In genomic region chr10:79270471-79271246, GRCh38 we compare ENCODE assay signal across 13 cellular contexts.
A peak's percentile ranks its signal among the peaks of the same experiment; 100 is the strongest.
DNase-seq lines count a peak whose midpoint lies in the region; ATAC-seq and TF ChIP-seq lines count a peak whose summit lies in the region.
"Had no signal": no experiment of that assay in that cellular context is flagged by ENCODE, and none has a peak within 500 bp of the region (broad histone marks: within the 10 kb centered on the region; RNA-seq: fewer than 3 reads in every experiment).

No MANE protein-coding gene starts in this region.

- H3K27me3 Mint-ChIP-seq in MCF 10A (ENCODE audit: insufficient read depth, unreplicated experiment): no peaks in the 10 kb centered on the region
- no peaks in the 10 kb centered on the region for H3K27me3 Mint-ChIP-seq in central memory CD8-positive, alpha-beta T cell
- H3K27me3 Mint-ChIP-seq: stimulated activated naive B cell treated with anti-CD40 and anti-IgM and Interleukin-4, amounts not matched to agents 10 μg/mL and 1 μg/mL and 100 μg/mL, for 72 hours had no signal

- H3K4me3 ChIP-seq in breast epithelium (no peak overlapping the region), muscle layer of colon (ENCODE audit: low read depth in 1 of 2, low read length in 2 of 2) (no peak overlapping the region)
- H3K4me3 ChIP-seq: lung, Peyer's patch had no signal

- H3K4me1 Mint-ChIP-seq in MCF 10A (ENCODE audit: insufficient read depth, unreplicated experiment): peaks cover 18% of the 10 kb centered on the region
- H3K4me1 Mint-ChIP-seq in central memory CD8-positive, alpha-beta T cell: peaks cover 52% of the 10 kb centered on the region

- TF ChIP-seq POLR2A in breast epithelium (IDR thresholded peaks at IDR 0.05): no peak

- H3K9ac ChIP-seq in muscle layer of colon (ENCODE audit: low read length): no peak overlapping the region

- no peak overlapping the region for H3K27ac Mint-ChIP-seq in MCF 10A (ENCODE audit: low read depth, unreplicated experiment)
- H3K27ac Mint-ChIP-seq in central memory CD8-positive, alpha-beta T cell (ENCODE audit: low read depth): peak overlapping the region; percentile 85
- H3K27ac Mint-ChIP-seq: stimulated activated naive B cell treated with anti-CD40 and anti-IgM and Interleukin-4, amounts not matched to agents 10 μg/mL and 1 μg/mL and 100 μg/mL, for 72 hours had no signal

- intact Hi-C loops in breast epithelium (cut with DNase I; ENCODE audit: low total_unique reads) (no loop called here), MCF 10A (cut with micrococcal nuclease) (no loop called here)

- no TSS peak for BruUV-seq in MCF 10A (replicated peaks; lab: Mats Ljungman, UMichigan)

- no peak for DNase-seq in breast epithelium (ENCODE audit: low spot score in 2 of 2)
- no peak for DNase-seq in MCF 10A (ENCODE audit: unreplicated experiment)
- no peak for DNase-seq in central memory CD8-positive, alpha-beta T cell (ENCODE audit: low spot score in 2 of 2)
- no peak for DNase-seq in GM03348 (ENCODE audit: low spot score)
- DNase-seq in activated CD4-positive, CD25-positive, alpha-beta regulatory T cell (lab: John Stamatoyannopoulos, UW): no peak
- no peak for DNase-seq in activated CD8-positive, alpha-beta memory T cell treated with anti-CD3 and anti-CD28 coated beads, Interleukin-2, amount 50 U/mL, for 48 hours
- DNase-seq: activated gamma-delta T cell; Peyer's patch; stimulated activated CD4-positive, alpha-beta T cell treated with anti-CD3 and anti-CD28 coated beads, Interleukin-15, amount 100 ng/mL, for 24 hours; stimulated activated naive B cell treated with anti-CD40 and anti-IgM and Interleukin-4, amounts not matched to agents 10 μg/mL and 1 μg/mL and 100 μg/mL, for 72 hours had no signal

- CTCF ChIA-PET in MCF 10A (lab: Yijun Ruan, JAX): no interaction called here

- H3K36me3 ChIP-seq in breast epithelium (no peaks in the 10 kb centered on the region), muscle layer of colon (ENCODE audit: insufficient read depth, low read length) (peaks cover 6% of the 10 kb centered on the region)

- H3K9me3 Mint-ChIP-seq in MCF 10A (ENCODE audit: unreplicated experiment): no peaks in the 10 kb centered on the region
- no peaks in the 10 kb centered on the region for H3K9me3 Mint-ChIP-seq in central memory CD8-positive, alpha-beta T cell
- H3K9me3 Mint-ChIP-seq: stimulated activated naive B cell treated with anti-CD40 and anti-IgM and Interleukin-4, amounts not matched to agents 10 μg/mL and 1 μg/mL and 100 μg/mL, for 72 hours had no signal

- no peaks in the 10 kb centered on the region for H3K9me3 ChIP-seq in breast epithelium
- H3K9me3 ChIP-seq in muscle layer of colon (ENCODE audit: low read length): no peaks in the 10 kb centered on the region
- H3K9me3 ChIP-seq: Peyer's patch had no signal

- H3K4me1 ChIP-seq in breast epithelium (peaks cover 16 to 37% of the 10 kb centered on the region in 2 donors), muscle layer of colon (ENCODE audit: insufficient read depth, low read length) (peaks cover 100% of the 10 kb centered on the region)

- no peak overlapping the region for H3K4me3 Mint-ChIP-seq in MCF 10A (ENCODE audit: unreplicated experiment)
- no peak overlapping the region for H3K4me3 Mint-ChIP-seq in central memory CD8-positive, alpha-beta T cell

- H3K36me3 Mint-ChIP-seq in MCF 10A (ENCODE audit: insufficient read depth, unreplicated experiment): no peaks in the 10 kb centered on the region
- H3K36me3 Mint-ChIP-seq in central memory CD8-positive, alpha-beta T cell (ENCODE audit: insufficient read depth): peaks cover 4% of the 10 kb centered on the region

- TF ChIP-seq CTCF in breast epithelium (IDR thresholded peaks at IDR 0.05) (no peak), MCF 10A (IDR thresholded peaks at IDR 0.05; ENCODE audit: unreplicated experiment) (no peak)

- H3K27ac ChIP-seq in breast epithelium: peak overlapping the region; percentile 13 to 38
- H3K27ac ChIP-seq in muscle layer of colon (ENCODE audit: low read depth, low read length): peak overlapping the region; percentile 41

- ATAC-seq in central memory CD8-positive, alpha-beta T cell (replicated peaks; ENCODE audit: extremely low read depth, poor library complexity, severe bottlenecking): no peak
- ATAC-seq in GM18517 (IDR thresholded peaks at IDR 0.05; ENCODE audit: unreplicated experiment): no peak
- ATAC-seq: stimulated activated naive B cell treated with anti-CD40 and anti-IgM and Interleukin-4, amounts not matched to agents 10 μg/mL and 1 μg/mL and 100 μg/mL, for 72 hours had no signal

- POLR2A ChIA-PET in MCF 10A (lab: Yijun Ruan, JAX): no interaction called here

- H3K27me3 ChIP-seq in breast epithelium: no peaks in the 10 kb centered on the region
- no peaks in the 10 kb centered on the region for H3K27me3 ChIP-seq in muscle layer of colon (ENCODE audit: control insufficient read depth in 1 of 2, insufficient read depth in 2 of 2, low read length in 2 of 2)
- H3K27me3 ChIP-seq: Peyer's patch had no signal
